In the genomic region with DNA sequence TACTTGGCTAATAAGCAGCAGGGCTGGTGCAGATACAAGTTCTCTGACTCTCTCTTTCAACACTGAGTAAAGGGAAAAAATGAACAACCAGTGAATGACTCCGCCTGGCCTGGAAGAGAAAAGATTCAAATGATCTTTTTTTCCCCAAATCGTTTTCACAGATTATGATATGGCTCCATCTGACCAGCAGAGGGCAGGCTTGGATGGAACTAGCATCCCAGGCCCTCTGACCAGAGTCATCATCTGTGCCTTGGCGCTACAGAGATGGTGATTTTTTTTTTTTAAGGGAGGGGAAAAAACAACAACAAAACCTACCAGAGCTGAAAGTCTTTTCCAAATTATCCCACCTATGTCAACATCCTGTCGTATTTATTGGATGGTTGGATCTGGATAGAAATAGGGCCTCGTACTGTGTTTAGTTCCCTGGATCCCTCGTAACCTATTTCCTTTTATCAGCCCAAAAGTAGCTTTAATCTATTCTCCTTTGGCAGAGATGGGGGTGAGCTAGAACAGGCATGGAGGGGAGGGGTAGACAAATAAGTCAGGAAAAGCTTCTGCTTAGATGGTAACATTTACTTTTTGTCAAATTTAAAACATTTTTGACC, we compare ENCODE assay signal across 8 cellular contexts.
A peak's percentile ranks its signal among the peaks of the same experiment; 100 is the strongest.
DNase-seq lines count a peak whose midpoint lies in the region; ATAC-seq and TF ChIP-seq lines count a peak whose summit lies in the region.

No MANE protein-coding gene starts in this region.

- peak; percentile 69 for DNase-seq in COLO829 (ENCODE audit: low spot score)
- peak; percentile 24 for DNase-seq in HK-2 (ENCODE audit: unreplicated experiment)
- DNase-seq in RKO (ENCODE audit: low spot score): peak; percentile 64
- DNase-seq in activated naive CD8-positive, alpha-beta T cell treated with anti-CD3 and anti-CD28 coated beads, Interleukin-2, amount 10 ng/mL, durations not matched to agents 7 days and 5 days: no peak
- DNase-seq in left ventricle myocardium inferior: peak; percentile 49
- no peak for DNase-seq in retinal pigment epithelial cell (ENCODE audit: low read depth)

- TF ChIP-seq CTCF in left ventricle myocardium inferior (IDR thresholded peaks at IDR 0.05; ENCODE audit: borderline replicate concordance): peak; percentile 82
- TF ChIP-seq CTCF in retinal pigment epithelial cell (conservative IDR thresholded peaks at IDR 0.05; ENCODE audit: low read depth, low read length): peak; percentile 82

- H3K27ac ChIP-seq in left ventricle myocardium inferior (replicated peaks): peak overlapping the region; percentile 21

- H3K36me3 ChIP-seq in left ventricle myocardium inferior: no peaks in the 10 kb centered on the region

- no peak overlapping the region for H3K27ac Mint-ChIP-seq in activated naive CD8-positive, alpha-beta T cell treated with anti-CD3 and anti-CD28 coated beads, Interleukin-2, amount 10 ng/mL, durations not matched to agents 7 days and 5 days

- POLR2A ChIA-PET in activated naive CD8-positive, alpha-beta T cell treated with anti-CD3 and anti-CD28 coated beads, Interleukin-2, amount 10 ng/mL, durations not matched to agents 7 days and 5 days (lab: Charles Lee): no interaction called here

- no peaks in the 10 kb centered on the region for H3K9me3 ChIP-seq in left ventricle myocardium inferior (replicated peaks)

- H3K4me3 ChIP-seq in left ventricle myocardium inferior (no peak overlapping the region), retinal pigment epithelial cell (ENCODE audit: low read length) (no peak overlapping the region)

- intact Hi-C loops in left ventricle myocardium inferior (cut with micrococcal nuclease): loop anchor here (5.0 kb wide), 1 partner anchor 47 kb away; no protein-coding TSS in a partner anchor

- no peak overlapping the region for H3K4me3 Mint-ChIP-seq in activated naive CD8-positive, alpha-beta T cell treated with anti-CD3 and anti-CD28 coated beads, Interleukin-2, amount 10 ng/mL, durations not matched to agents 7 days and 5 days

- peak; percentile 74 for ATAC-seq in GM19397 (IDR thresholded peaks at IDR 0.05; ENCODE audit: unreplicated experiment)
- ATAC-seq in activated naive CD8-positive, alpha-beta T cell treated with anti-CD3 and anti-CD28 coated beads, Interleukin-2, amount 10 ng/mL, durations not matched to agents 7 days and 5 days (ENCODE audit: low read depth): peak; percentile 72
- ATAC-seq in GM19324 (IDR thresholded peaks at IDR 0.05; ENCODE audit: low FRiP score, unreplicated experiment): no peak

- H3K27me3 Mint-ChIP-seq in activated naive CD8-positive, alpha-beta T cell treated with anti-CD3 and anti-CD28 coated beads, Interleukin-2, amount 10 ng/mL, durations not matched to agents 7 days and 5 days: no peaks in the 10 kb centered on the region

- no peaks in the 10 kb centered on the region for H3K36me3 Mint-ChIP-seq in activated naive CD8-positive, alpha-beta T cell treated with anti-CD3 and anti-CD28 coated beads, Interleukin-2, amount 10 ng/mL, durations not matched to agents 7 days and 5 days

- no peaks in the 10 kb centered on the region for H3K4me1 Mint-ChIP-seq in activated naive CD8-positive, alpha-beta T cell treated with anti-CD3 and anti-CD28 coated beads, Interleukin-2, amount 10 ng/mL, durations not matched to agents 7 days and 5 days

- no peaks in the 10 kb centered on the region for H3K27me3 ChIP-seq in left ventricle myocardium inferior (ENCODE audit: low read depth)

- no peaks in the 10 kb centered on the region for H3K9me3 Mint-ChIP-seq in activated naive CD8-positive, alpha-beta T cell treated with anti-CD3 and anti-CD28 coated beads, Interleukin-2, amount 10 ng/mL, durations not matched to agents 7 days and 5 days

- peaks cover 14% of the 10 kb centered on the region for H3K4me1 ChIP-seq in left ventricle myocardium inferior

Comparison
In these comparisons a context has a peak if more than half of its experiments do, and no peak if none do; other contexts are left out.
1. DNase-seq: peak in COLO829 (single experiment), HK-2 (single experiment), RKO (single experiment) and left ventricle myocardium inferior (single experiment); none in activated naive CD8-positive, alpha-beta T cell treated with anti-CD3 and anti-CD28 coated beads, Interleukin-2, amount 10 ng/mL, durations not matched to agents 7 days and 5 days (single experiment) and retinal pigment epithelial cell (single experiment).